12 cellular contexts compared by ENCODE assay signal in genomic region chr11:64122411-64123101, GRCh38. TPM values are rescaled to one million over a fixed set of nuclear protein-coding genes. Genes with fewer than 3 reads are reported as not detected.
DNase-seq lines count a peak whose midpoint lies in the region; TF ChIP-seq lines count a peak whose summit lies in the region.
"Had no signal": no experiment of that assay in that cellular context is flagged by ENCODE, and none has a peak within 500 bp of the region (broad histone marks: within the 10 kb centered on the region; RNA-seq: fewer than 3 reads in every experiment).

No MANE protein-coding gene starts in this region.

- H3K27ac ChIP-seq in A673 (ENCODE audit: low read depth, low read length, poor library complexity, severe bottlenecking) (peak overlapping the region; percentile 46), VCaP (peak overlapping the region; percentile 95), mesendoderm (ENCODE audit: low read depth, low read length) (no peak overlapping the region), transverse colon (peak overlapping the region in 1 of 4 donors; percentile 30)

- H3K79me1 ChIP-seq in mesendoderm (ENCODE audit: low read length) = no peaks in the 10 kb centered on the region

- CTCF ChIA-PET in A673 (lab: Charles Lee) = no interaction called here

- POLR2A ChIA-PET in A673 (lab: Charles Lee; ENCODE audit: low non-redundant PET) = interaction anchor here (0.7 kb wide), 1 partner anchor 62 kb away, joined by 4 read pairs; no protein-coding TSS in a partner anchor

- H3K18ac ChIP-seq in mesendoderm (ENCODE audit: low read length) = no peak overlapping the region

- intact Hi-C loops in A673 (cut with micrococcal nuclease; ENCODE audit: unreplicated experiment) = no loop called here
- intact Hi-C loops in transverse colon (cut with DNase I; ENCODE audit: low total_unique reads) = no loop called here

- H4K5ac ChIP-seq in mesendoderm (ENCODE audit: low read length) = no peak overlapping the region

- H2BK5ac ChIP-seq in mesendoderm (ENCODE audit: low read length) = no peak overlapping the region

- H3K79me2 ChIP-seq in mesendoderm (ENCODE audit: control insufficient read depth, insufficient read depth, low read length) = no peaks in the 10 kb centered on the region

- H3K9me3 ChIP-seq in A673 (ENCODE audit: low read depth, low read length, poor library complexity, severe bottlenecking) (no peaks in the 10 kb centered on the region), transverse colon (no peaks in the 10 kb centered on the region)

- H3K4ac ChIP-seq in mesendoderm (ENCODE audit: low read depth, low read length) = no peak overlapping the region

- TF ChIP-seq CTCF in A673 (conservative IDR thresholded peaks at IDR 0.05; ENCODE audit: low read depth, low read length) = no peak
- no peak for TF ChIP-seq CTCF in VCaP (conservative IDR thresholded peaks at IDR 0.05)
- TF ChIP-seq CTCF in transverse colon (IDR thresholded peaks at IDR 0.05) = no peak

- TF ChIP-seq EP300 in transverse colon (IDR thresholded peaks at IDR 0.05; ENCODE audit: low read depth) = no peak

- H2BK120ac ChIP-seq in mesendoderm (ENCODE audit: low read depth, low read length) = no peak overlapping the region

- no peak overlapping the region for H4K8ac ChIP-seq in mesendoderm (ENCODE audit: low read depth, low read length)

- H3K4me2 ChIP-seq in mesendoderm (ENCODE audit: low read length) = no peak overlapping the region

- H3K4me1 ChIP-seq in A673 (ENCODE audit: insufficient read depth, low read length, poor library complexity, severe bottlenecking) (peaks cover 47% of the 10 kb centered on the region), mesendoderm (ENCODE audit: control insufficient read depth, low read depth, low read length) (peaks cover 2% of the 10 kb centered on the region), transverse colon (peaks cover 0 to 5% (median 0%) of the 10 kb centered on the region in 4 donors)

- no peak overlapping the region for H2AK5ac ChIP-seq in mesendoderm (ENCODE audit: low read length)

- no peak for TF ChIP-seq POLR2A in transverse colon (IDR thresholded peaks at IDR 0.05)

- H2BK15ac ChIP-seq in mesendoderm (replicated peaks; ENCODE audit: low read depth) = no peak overlapping the region

- H3K36me3 ChIP-seq in A673 (ENCODE audit: insufficient read depth, low read length, poor library complexity, severe bottlenecking) (no peaks in the 10 kb centered on the region), mesendoderm (ENCODE audit: control insufficient read depth, insufficient read depth, low read length) (no peaks in the 10 kb centered on the region), transverse colon (no peaks in the 10 kb centered on the region)

- H3K9ac ChIP-seq in mesendoderm (ENCODE audit: low read length) = no peak overlapping the region

- H3K27me3 ChIP-seq in A673 (replicated peaks; ENCODE audit: insufficient read depth, low read depth, low read length, poor library complexity) (no peaks in the 10 kb centered on the region), mesendoderm (ENCODE audit: insufficient read depth, low read length, poor library complexity) (no peaks in the 10 kb centered on the region), transverse colon (no peaks in the 10 kb centered on the region)

- H3K4me3 ChIP-seq in A673 (ENCODE audit: low read depth, low read length, poor library complexity, severe bottlenecking) = no peak overlapping the region
- no peak overlapping the region for H3K4me3 ChIP-seq in mesendoderm (ENCODE audit: low read length)
- H3K4me3 ChIP-seq in transverse colon = no peak overlapping the region

- in situ Hi-C loops in transverse colon (cut with MboI; ENCODE audit: low pct_ligation_motif_present in 1 of 4, low pct_unique_long_range_greater_than_20kb in 1 of 4, low sequenced_read_pairs in 3 of 4) = no loop called here

- DNase-seq in A673 (ENCODE audit: low spot score) (no peak), NCI-H1092 treated with DMSO at 0.1 percent for 48 hours (lab: John Stamatoyannopoulos, UW) (peak; percentile 89), mesendoderm (no peak), AG20443 (ENCODE audit: low spot score) (no peak), NCI-H1048 (lab: John Stamatoyannopoulos, UW) (no peak), transverse colon (no peak), activated T-cell treated with anti-CD3 and anti-CD28 coated beads for 4 hours (no peak)
- DNase-seq: activated CD4-positive, alpha-beta T cell treated with anti-CD3 and anti-CD28 coated beads, Interleukin-2, amount 10 ng/mL, durations not matched to agents 7 days and 5 days; DND-41; NCI-H187 treated with DMSO at 0.1 percent for 48 hours; stimulated activated CD4-positive, alpha-beta T cell treated with anti-CD3 and anti-CD28 coated beads, Interleukin-12 subunit alpha, Interleukin-12 subunit beta, amount 100 ng/mL, for 4 hours had no signal

- BruUV-seq in A673 (replicated peaks; lab: Mats Ljungman, UMichigan) = no TSS peak

- peak overlapping the region; percentile 28 for H3K56ac ChIP-seq in mesendoderm (ENCODE audit: low read length)

- no peak overlapping the region for H3K23ac ChIP-seq in mesendoderm (ENCODE audit: low read length)

- no CpG with 5 or more reads among the region's 12 CpGs for WGBS in mesendoderm (ENCODE audit: extremely low coverage, insufficient coverage, low lambda C conversion rate)
- WGBS in transverse colon (ENCODE audit: low coverage in 1 of 2), 2 donors = 88% methylated on average over 10 of the region's 12 CpGs; no CpG with 5 or more reads in 1 of the 2 donors

RNA-seq across cellular contexts. Expression of gene MACROD1, which starts 43.4 kb away (rescaled TPM):
- total RNA-seq in A673 (2021) = 28.7 and 32.6 TPM in 2 replicates
- polyA plus RNA-seq in mesendoderm (2013, experiment 1 of 2) = 4.5 TPM
- 4.2 TPM for polyA plus RNA-seq in mesendoderm (2013, experiment 2 of 2)
- total RNA-seq in transverse colon = 10 to 100 TPM; 42.9 to 50.7 (median 50.1) TPM
